In genomic region chr16:67537270-67537635, GRCh38 we compare ENCODE assay signal across 9 cellular contexts. TPM values are rescaled to one million over a fixed set of nuclear protein-coding genes. Genes with fewer than 3 reads are reported as not detected.
DNase-seq lines count a peak whose midpoint lies in the region; ATAC-seq, FAIRE-seq and TF ChIP-seq lines count a peak whose summit lies in the region.
"Had no signal": no experiment of that assay in that cellular context is flagged by ENCODE, and none has a peak within 500 bp of the region (broad histone marks: within the 10 kb centered on the region; RNA-seq: fewer than 3 reads in every experiment).

No MANE protein-coding gene starts in this region.

- ATAC-seq in activated T-cell treated with anti-CD3 and anti-CD28 coated beads, Interleukin-2, amount 50 U/mL, for 72 hours (replicated peaks in 1 of 2): peak; percentile 66 to 77
- ATAC-seq in natural killer cell: peak; percentile 49 to 65 (median 64)

- intact Hi-C loops in natural killer cell (cut with micrococcal nuclease): no loop called here

- FAIRE-seq in H54 (lab: Jason Lieb, UNC): no peak

- peak overlapping the region; percentile 85 to 95 (median 94) for H3K4me3 Mint-ChIP-seq in IgD-negative memory B cell
- H3K4me3 Mint-ChIP-seq in activated T-cell treated with anti-CD3 and anti-CD28 coated beads, Interleukin-2, amount 50 U/mL, for 72 hours: peak overlapping the region; percentile 83 to 87
- peak overlapping the region; percentile 91 for H3K4me3 Mint-ChIP-seq in natural killer cell

- H3K4me3 ChIP-seq in fibroblast of mammary gland (ENCODE audit: control insufficient read depth, low read depth, low read length): peak overlapping the region; percentile 62

- H3K27me3 Mint-ChIP-seq in IgD-negative memory B cell: peaks cover 2% of the 10 kb centered on the region
- peaks cover 35% of the 10 kb centered on the region for H3K27me3 Mint-ChIP-seq in activated T-cell treated with anti-CD3 and anti-CD28 coated beads, Interleukin-2, amount 50 U/mL, for 72 hours (ENCODE audit: low read depth)
- H3K27me3 Mint-ChIP-seq in natural killer cell (ENCODE audit: low read depth in 2 of 2): peaks cover 0 to 3% of the 10 kb centered on the region in 2 donors

- no peak for TF ChIP-seq CTCF in GM10248 (IDR thresholded peaks at IDR 0.05; ENCODE audit: control extremely low read depth, extremely low read depth, low read depth, missing control alignments)
- no peak for TF ChIP-seq CTCF in fibroblast of mammary gland (conservative IDR thresholded peaks at IDR 0.05; ENCODE audit: control insufficient read depth, insufficient read depth, low read depth, low read length)
- TF ChIP-seq CTCF in natural killer cell (IDR thresholded peaks at IDR 0.05): no peak

- TF ChIP-seq POLR2A in H54 (IDR thresholded peaks at IDR 0.05; ENCODE audit: low read depth, low read length): no peak

- H3K4me1 Mint-ChIP-seq in IgD-negative memory B cell (peaks cover 38 to 53% (median 53%) of the 10 kb centered on the region in 3 donors), natural killer cell (peaks cover 32 to 76% of the 10 kb centered on the region in 2 donors)
- H3K4me1 Mint-ChIP-seq in activated T-cell treated with anti-CD3 and anti-CD28 coated beads, Interleukin-2, amount 50 U/mL, for 72 hours (ENCODE audit: low read depth): peaks cover 38% of the 10 kb centered on the region

- peak overlapping the region; percentile 89 to 97 (median 94) for H3K27ac Mint-ChIP-seq in IgD-negative memory B cell
- H3K27ac Mint-ChIP-seq in activated T-cell treated with anti-CD3 and anti-CD28 coated beads, Interleukin-2, amount 50 U/mL, for 72 hours: peak overlapping the region; percentile 70
- peak overlapping the region; percentile 89 to 94 for H3K27ac Mint-ChIP-seq in natural killer cell

- CTCF ChIA-PET in GM10248 (lab: Yijun Ruan, JAX): interaction anchor here (0.8 to 20.3 kb wide), 13 partner anchors 7 to 279 kb away, joined by 3 to 357 read pairs (median 8); partner anchors contain the start of genes ACD, ATP6V0D1, C16orf86 and ENKD1

- H3K36me3 Mint-ChIP-seq in IgD-negative memory B cell (peaks cover 5% of the 10 kb centered on the region), natural killer cell (no peaks in the 10 kb centered on the region)
- H3K36me3 Mint-ChIP-seq in activated T-cell treated with anti-CD3 and anti-CD28 coated beads, Interleukin-2, amount 50 U/mL, for 72 hours (ENCODE audit: insufficient read depth in 2 of 2): peaks cover 2 to 5% of the 10 kb centered on the region in 2 donors

- POLR2A ChIA-PET in GM10248 (lab: Yijun Ruan, JAX): interaction anchor here (1.3 to 1.7 kb wide), 2 partner anchors 16 to 24 kb away, joined by 4 to 5 read pairs; no protein-coding TSS in a partner anchor

- peak; percentile 72 for DNase-seq in GM10248 (ENCODE audit: extremely low spot score)
- DNase-seq in activated T-cell treated with anti-CD3 and anti-CD28 coated beads, Interleukin-2, amount 50 U/mL, for 72 hours: peak; percentile 65 to 79
- peak; percentile 30 for DNase-seq in fibroblast of mammary gland (ENCODE audit: low read depth)
- peak; percentile 62 for DNase-seq in natural killer cell
- no peak for DNase-seq in DMS153 (lab: John Stamatoyannopoulos, UW)
- DNase-seq in H54 (ENCODE audit: insufficient read length, low spot score): no peak
- no peak for DNase-seq in OCI-M1 (lab: John Stamatoyannopoulos, UW)

- H3K9me3 Mint-ChIP-seq in IgD-negative memory B cell (no peaks in the 10 kb centered on the region), natural killer cell (no peaks in the 10 kb centered on the region)
- no peaks in the 10 kb centered on the region for H3K9me3 Mint-ChIP-seq in activated T-cell treated with anti-CD3 and anti-CD28 coated beads, Interleukin-2, amount 50 U/mL, for 72 hours

RNA-seq across cellular contexts. Expression of gene RIPOR1, which starts 8.6 kb away (rescaled TPM):
- polyA plus RNA-seq in IgD-negative memory B cell: 43.8 TPM
- total RNA-seq in activated T-cell treated with anti-CD3 and anti-CD28 coated beads, Interleukin-2, amount 50 U/mL, for 72 hours: 10 to 100 TPM; 34.2 to 54.6 TPM
- 100 to 1,000 TPM in 1 of 3 donors, 10 to 100 TPM in 2; 68.2 to 118 (median 74.8) TPM for total RNA-seq in natural killer cell

RNA-seq across cellular contexts. Expression of gene CTCF, which starts 25.1 kb away (rescaled TPM):
- 70.9 TPM for polyA plus RNA-seq in IgD-negative memory B cell
- 10 to 100 TPM; 55.5 to 71.1 TPM for total RNA-seq in activated T-cell treated with anti-CD3 and anti-CD28 coated beads, Interleukin-2, amount 50 U/mL, for 72 hours
- 10 to 100 TPM; 61.4 to 76.7 (median 63.6) TPM for total RNA-seq in natural killer cell

RNA-seq across cellular contexts. Expression of gene AGRP, which starts 53.9 kb away (rescaled TPM):
- not detected for polyA plus RNA-seq in IgD-negative memory B cell
- not detected for total RNA-seq in activated T-cell treated with anti-CD3 and anti-CD28 coated beads, Interleukin-2, amount 50 U/mL, for 72 hours
- under 1 TPM in 1 of 3 donors, not detected in 2; 0.50 TPM for total RNA-seq in natural killer cell
- total RNA-seq: RPMI7951 had no signal

RNA-seq across cellular contexts. Expression of gene ATP6V0D1, which starts 56.3 kb away (rescaled TPM):
- polyA plus RNA-seq in IgD-negative memory B cell: 160 TPM
- 10 to 100 TPM; 27.9 to 28.1 TPM for total RNA-seq in activated T-cell treated with anti-CD3 and anti-CD28 coated beads, Interleukin-2, amount 50 U/mL, for 72 hours
- total RNA-seq in natural killer cell: 10 to 100 TPM; 76.0 to 84.9 (median 83.3) TPM

Comparison
In these comparisons a context has a peak if more than half of its experiments do, and no peak if none do; other contexts are left out.
1. DNase-seq: peak in GM10248 (single experiment), activated T-cell treated with anti-CD3 and anti-CD28 coated beads, Interleukin-2, amount 50 U/mL, for 72 hours (2 of 2), fibroblast of mammary gland (single experiment) and natural killer cell (single experiment); none in DMS153 (single experiment), H54 (single experiment) and OCI-M1 (single experiment).
2. Peak in every context shown above with its lines, with median percentiles within 50 percentile points of each other: H3K27ac Mint-ChIP-seq and H3K4me3 Mint-ChIP-seq.